8 cellular contexts compared by ENCODE assay signal in genomic region chr17:48012151-48012520, GRCh38. TPM values are rescaled to one million over a fixed set of nuclear protein-coding genes. Genes with fewer than 3 reads are reported as not detected.
A peak's percentile ranks its signal among the peaks of the same experiment; 100 is the strongest.
DNase-seq lines count a peak whose midpoint lies in the region; ATAC-seq, FAIRE-seq and TF ChIP-seq lines count a peak whose summit lies in the region.

No MANE protein-coding gene starts in this region.

- ATAC-seq in Panc1 (0 out of 2 replicates have a peak, but pooled peaks have one; percentile 37), left ventricle myocardium superior (peak; percentile 68), GM18861 (IDR thresholded peaks at IDR 0.05; ENCODE audit: unreplicated experiment) (no peak)

- BruUV-seq in Panc1 (replicated peaks; lab: Mats Ljungman, UMichigan): no TSS peak

- H3K4me3 ChIP-seq in Panc1 (ENCODE audit: low read depth in 2 of 2, low read length in 2 of 2) (peak overlapping the region; percentile 26 to 36), skeletal muscle satellite cell (ENCODE audit: low read length) (peak overlapping the region; percentile 66)

- POLR2A ChIA-PET in Panc1 (lab: Charles Lee): no interaction called here

- H3K4me1 ChIP-seq in Panc1 (ENCODE audit: control insufficient read depth, insufficient read depth, low read length): peaks cover 13% of the 10 kb centered on the region; the same call in 1 of the 2 replicates
- peaks cover 10% of the 10 kb centered on the region for H3K4me1 ChIP-seq in skeletal muscle satellite cell (ENCODE audit: control insufficient read depth, insufficient read depth, low read length)

- H3K4me2 ChIP-seq in skeletal muscle satellite cell (ENCODE audit: low read length): peak overlapping the region; percentile 82

- H3K9me3 ChIP-seq in Panc1 (ENCODE audit: control insufficient read depth, insufficient read depth, low read depth, low read length): no peaks in the 10 kb centered on the region
- no peaks in the 10 kb centered on the region for H3K9me3 ChIP-seq in skeletal muscle satellite cell (replicated peaks; ENCODE audit: low read length)

- in situ Hi-C loops in Panc1 (cut with HindIII; ENCODE audit: low pct_unique_long_range_greater_than_20kb, low sequenced_read_pairs): no loop called here

- intact Hi-C loops in Panc1 (cut with micrococcal nuclease; ENCODE audit: unreplicated experiment) (no loop called here), left ventricle myocardium superior (cut with micrococcal nuclease) (no loop called here)

- TF ChIP-seq CTCF in Panc1 (IDR thresholded peaks at IDR 0.05): no peak

- peak overlapping the region; percentile 37 for H3K9ac ChIP-seq in skeletal muscle satellite cell (ENCODE audit: low read depth, low read length)

- no peaks in the 10 kb centered on the region for H3K36me3 ChIP-seq in Panc1 (ENCODE audit: control insufficient read depth, insufficient read depth, low read length)
- H3K36me3 ChIP-seq in skeletal muscle satellite cell (ENCODE audit: insufficient read depth, low read length): no peaks in the 10 kb centered on the region

- CTCF ChIA-PET in Panc1 (lab: Charles Lee): interaction anchor here (0.6 to 1.2 kb wide), 2 partner anchors 9 to 71 kb away, joined by 4 read pairs; no protein-coding TSS in a partner anchor

- FAIRE-seq in HTR-8/SVneo (lab: Jason Lieb, UNC): peak; percentile 59

- DNase-seq in COR-L47 (lab: John Stamatoyannopoulos, UW) (peak; percentile 97), HTR-8/SVneo (ENCODE audit: insufficient read length, low spot score) (no peak), Panc1 (ENCODE audit: low read depth, low spot score) (no peak), left ventricle myocardium superior (peak; percentile 68), DMS114 treated with DMSO at 0.1 percent for 48 hours (lab: John Stamatoyannopoulos, UW; ENCODE audit: unreplicated experiment) (no peak)
- peak; percentile 61 for DNase-seq in activated naive CD4-positive, alpha-beta T cell treated with Interleukin-2 at 50 U/mL for 16 hours

- H3K27ac ChIP-seq in Panc1 (ENCODE audit: low read length): no peak overlapping the region

- no peaks in the 10 kb centered on the region for H3K27me3 ChIP-seq in Panc1 (ENCODE audit: control insufficient read depth, insufficient read depth, low read length)
- peaks cover 11% of the 10 kb centered on the region for H3K27me3 ChIP-seq in skeletal muscle satellite cell (ENCODE audit: control insufficient read depth, insufficient read depth, low read length)

RNA-seq across cellular contexts. Expression of gene COPZ2, which starts 25.5 kb away (rescaled TPM):
- total RNA-seq in Panc1 (2021; ENCODE audit: unreplicated experiment): 5.4 TPM
- polyA plus RNA-seq in Panc1 (2012; ENCODE audit: insufficient read length): 5.3 TPM
- total RNA-seq in left ventricle myocardium superior: 58.2 TPM
- total RNA-seq in skeletal muscle satellite cell (2012; rRNA removed): 22.6 and 47.8 TPM in 2 replicates

RNA-seq across cellular contexts. Expression of gene NFE2L1, which starts 36.0 kb away (rescaled TPM):
- total RNA-seq in Panc1 (2021; ENCODE audit: unreplicated experiment) (210 TPM), left ventricle myocardium superior (886 TPM)
- 312 TPM for polyA plus RNA-seq in Panc1 (2012; ENCODE audit: insufficient read length)
- total RNA-seq in skeletal muscle satellite cell (2012; rRNA removed): 93.3 and 93.7 TPM in 2 replicates

RNA-seq across cellular contexts. Expression of gene CDK5RAP3, which starts 41.2 kb away (rescaled TPM):
- total RNA-seq in Panc1 (2021; ENCODE audit: unreplicated experiment): 193 TPM
- 137 TPM for polyA plus RNA-seq in Panc1 (2012; ENCODE audit: insufficient read length)
- 50.8 TPM for total RNA-seq in left ventricle myocardium superior
- 35.8 and 42.3 TPM in 2 replicates for total RNA-seq in skeletal muscle satellite cell (2012; rRNA removed)

RNA-seq across cellular contexts. Expression of gene PRR15L, which starts 54.5 kb away (rescaled TPM):
- total RNA-seq in Panc1 (2021; ENCODE audit: unreplicated experiment) (0.18 TPM), left ventricle myocardium superior (not detected)
- not detected for polyA plus RNA-seq in Panc1 (2012; ENCODE audit: insufficient read length)
- not detected in 2 replicates for total RNA-seq in skeletal muscle satellite cell (2012; rRNA removed)

Comparison
In these comparisons a context has a peak if more than half of its experiments do, and no peak if none do; other contexts are left out.
1. DNase-seq: peak in COR-L47 (single experiment), activated naive CD4-positive, alpha-beta T cell treated with Interleukin-2 at 50 U/mL for 16 hours (single experiment) and left ventricle myocardium superior (single experiment); none in HTR-8/SVneo (single experiment), Panc1 (single experiment) and DMS114 treated with DMSO at 0.1 percent for 48 hours (single experiment).